ENCODE assay signal across 8 cellular contexts in genomic region chr5:16465544-16466432, GRCh38. TPM values are rescaled to one million over a fixed set of nuclear protein-coding genes. Genes with fewer than 3 reads are reported as not detected.
DNase-seq lines count a peak whose midpoint lies in the region; ATAC-seq lines count a peak whose summit lies in the region.

TSS of gene ZNF622 (minus strand) at chr5:16465800. CDS start at chr5:16465665, 135 bp downstream.

- H3K4me3 Mint-ChIP-seq in activated CD4-positive, alpha-beta T cell treated with anti-CD3 and anti-CD28 coated beads, Interleukin-2, amount 10 ng/mL, durations not matched to agents 7 days and 5 days, result peak within 1 kb of the TSS; percentile 98

- peak; percentile 4 to 90 (median 84) for DNase-seq in C1 segment of cervical spinal cord (lab: John Stamatoyannopoulos, UW)
- DNase-seq in NCI-H69 (lab: John Stamatoyannopoulos, UW), result peak; percentile 97
- DNase-seq in activated CD4-positive, alpha-beta T cell treated with anti-CD3 and anti-CD28 coated beads, Interleukin-2, amount 10 ng/mL, durations not matched to agents 7 days and 5 days, result peak; percentile 93
- DNase-seq in cortex of kidney (lab: John Stamatoyannopoulos, UW), result peak; percentile 33
- DNase-seq in left colon, result peak; percentile 94 to 96
- DNase-seq in stimulated activated CD4-positive, alpha-beta T cell treated with anti-CD3 and anti-CD28 coated beads, Interleukin-1b, Interleukin-23, amount 100 ng/mL, for 48 hours, result peak; percentile 91

- CTCF ChIA-PET in activated CD4-positive, alpha-beta T cell treated with anti-CD3 and anti-CD28 coated beads, Interleukin-2, amount 10 ng/mL, durations not matched to agents 7 days and 5 days (lab: Charles Lee), result interaction anchor here (0.5 kb wide), 1 partner anchor 127 kb away, joined by 3 read pairs; no protein-coding TSS in a partner anchor

- no peaks in the 10 kb centered on the region for H3K27me3 Mint-ChIP-seq in activated CD4-positive, alpha-beta T cell treated with anti-CD3 and anti-CD28 coated beads, Interleukin-2, amount 10 ng/mL, durations not matched to agents 7 days and 5 days

- POLR2A ChIA-PET in activated CD4-positive, alpha-beta T cell treated with anti-CD3 and anti-CD28 coated beads, Interleukin-2, amount 10 ng/mL, durations not matched to agents 7 days and 5 days (lab: Charles Lee), result no interaction called here

- intact Hi-C loops in left colon (cut with DNase I, micrococcal nuclease), result no loop called here

- H3K9me3 Mint-ChIP-seq in activated CD4-positive, alpha-beta T cell treated with anti-CD3 and anti-CD28 coated beads, Interleukin-2, amount 10 ng/mL, durations not matched to agents 7 days and 5 days, result no peaks in the 10 kb centered on the region

- H3K27ac Mint-ChIP-seq in activated CD4-positive, alpha-beta T cell treated with anti-CD3 and anti-CD28 coated beads, Interleukin-2, amount 10 ng/mL, durations not matched to agents 7 days and 5 days, result peak within 1 kb of the TSS; percentile 94

- peaks cover 72% of the 10 kb centered on the region for H3K4me1 Mint-ChIP-seq in activated CD4-positive, alpha-beta T cell treated with anti-CD3 and anti-CD28 coated beads, Interleukin-2, amount 10 ng/mL, durations not matched to agents 7 days and 5 days

- peak; percentile 83 for ATAC-seq in GM19372 (IDR thresholded peaks at IDR 0.05; ENCODE audit: low read depth, unreplicated experiment)
- peak; percentile 81 for ATAC-seq in HG03521 (IDR thresholded peaks at IDR 0.05; ENCODE audit: unreplicated experiment)
- peak; percentile 93 for ATAC-seq in left colon

- H3K36me3 Mint-ChIP-seq in activated CD4-positive, alpha-beta T cell treated with anti-CD3 and anti-CD28 coated beads, Interleukin-2, amount 10 ng/mL, durations not matched to agents 7 days and 5 days (ENCODE audit: low read depth), result peaks cover 49% of the 10 kb centered on the region

RNA-seq across cellular contexts. Expression of gene ZNF622, which starts in this region (rescaled TPM):
- 10 to 100 TPM; 28.7 to 30.9 TPM for total RNA-seq in activated CD4-positive, alpha-beta T cell treated with anti-CD3 and anti-CD28 coated beads, Interleukin-2, amount 10 ng/mL, durations not matched to agents 7 days and 5 days
- total RNA-seq in left colon, result 10 to 100 TPM; 41.7 to 42.5 TPM

Comparison
In these comparisons a context has a peak if more than half of its experiments do, and no peak if none do; other contexts are left out.
1. Peak in every context shown above with its lines: DNase-seq and ATAC-seq.
2. DNase-seq: peak in every context shown above with its lines; median percentile 97 in NCI-H69; 95 in left colon; 93 in activated CD4-positive, alpha-beta T cell treated with anti-CD3 and anti-CD28 coated beads, Interleukin-2, amount 10 ng/mL, durations not matched to agents 7 days and 5 days; 91 in stimulated activated CD4-positive, alpha-beta T cell treated with anti-CD3 and anti-CD28 coated beads, Interleukin-1b, Interleukin-23, amount 100 ng/mL, for 48 hours; 84 in C1 segment of cervical spinal cord; 33 in cortex of kidney.